21 cellular contexts compared by ENCODE assay signal in the genomic region with DNA sequence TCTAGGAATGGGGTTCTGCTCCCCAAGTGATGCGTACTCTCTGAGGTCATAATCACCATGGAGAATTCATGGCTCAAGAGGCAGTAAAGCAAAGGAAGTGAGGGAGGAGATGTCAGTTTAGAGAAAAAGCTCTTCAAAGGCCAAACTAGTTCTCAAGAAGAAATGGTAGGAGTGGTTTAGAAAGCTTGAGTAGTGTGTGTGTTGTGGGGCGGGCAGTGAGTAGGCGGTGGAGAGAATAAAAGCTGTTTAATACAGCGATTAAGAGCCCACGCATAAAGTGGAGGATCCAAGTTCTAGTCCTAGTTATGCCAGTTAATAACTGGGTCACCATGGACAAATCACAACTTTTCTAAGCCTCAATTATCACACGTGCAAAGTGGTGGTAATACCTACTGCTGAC. TPM values are rescaled to one million over a fixed set of nuclear protein-coding genes. Genes with fewer than 3 reads are reported as not detected.
DNase-seq lines count a peak whose midpoint lies in the region; ATAC-seq, FAIRE-seq and TF ChIP-seq lines count a peak whose summit lies in the region.
"Had no signal": no experiment of that assay in that cellular context is flagged by ENCODE, and none has a peak within 500 bp of the region (broad histone marks: within the 10 kb centered on the region; RNA-seq: fewer than 3 reads in every experiment).

No MANE protein-coding gene starts in this region.

- TF ChIP-seq CTCF in HEK293 (tag by site-specific recombination; IDR thresholded peaks at IDR 0.05) (no peak), H1 (IDR thresholded peaks at IDR 0.05; ENCODE audit: control extremely low read depth in 1 of 3, insufficient read depth in 1 of 3, low read depth in 1 of 3, low read length in 3 of 3) (no peak), neural crest cell (conservative IDR thresholded peaks at IDR 0.05) (no peak), upper lobe of right lung (IDR thresholded peaks at IDR 0.05) (no peak), mucosa of descending colon (IDR thresholded peaks at IDR 0.05) (no peak)

- CTCF ChIA-PET in HEK293 (lab: Yijun Ruan, JAX), result interaction anchor here (1.0 to 1.1 kb wide), 2 partner anchors 310 to 485 kb away, joined by 3 to 4 read pairs; no protein-coding TSS in a partner anchor
- CTCF ChIA-PET in H1 (lab: Charles Lee; ENCODE audit: partially characterized antibody), result interaction anchor here (1.0 to 1.3 kb wide), 2 partner anchors 12 to 61 kb away, joined by 3 read pairs; no protein-coding TSS in a partner anchor

- POLR2A ChIA-PET in HEK293 (lab: Yijun Ruan, JAX), result interaction anchor here (0.6 kb wide), 1 partner anchor 160 kb away, joined by 4 read pairs; no protein-coding TSS in a partner anchor
- POLR2A ChIA-PET in H1 (lab: Charles Lee; ENCODE audit: partially characterized antibody), result no interaction called here

- no peak overlapping the region for H2BK15ac ChIP-seq in H1 (ENCODE audit: low read length)

- no peaks in the 10 kb centered on the region for H4K20me1 ChIP-seq in H1 (replicated peaks in 1 of 2; ENCODE audit: control insufficient read depth in 1 of 2, insufficient read depth in 2 of 2, low read length in 2 of 2)
- H4K20me1 ChIP-seq: BLaER1 had no signal

- H3K27me3 Mint-ChIP-seq in neural crest cell (ENCODE audit: low read depth), result no peaks in the 10 kb centered on the region
- peaks cover 19% of the 10 kb centered on the region for H3K27me3 Mint-ChIP-seq in activated T-helper 17 cell treated with anti-CD3 and anti-CD28 coated beads, Interleukin-2, amount 50 U/mL, for 72 hours

- H3K36me3 Mint-ChIP-seq in neural crest cell (ENCODE audit: low read depth), result peaks cover 16% of the 10 kb centered on the region
- no peaks in the 10 kb centered on the region for H3K36me3 Mint-ChIP-seq in activated T-helper 17 cell treated with anti-CD3 and anti-CD28 coated beads, Interleukin-2, amount 50 U/mL, for 72 hours (ENCODE audit: low read depth)
- H3K36me3 Mint-ChIP-seq: CD4-positive, CD25-positive, alpha-beta regulatory T cell; CD8-positive, alpha-beta T cell had no signal

- peak; percentile 45 for ATAC-seq in upper lobe of right lung
- ATAC-seq in mucosa of descending colon, result no peak
- ATAC-seq in activated T-helper 17 cell treated with anti-CD3 and anti-CD28 coated beads, Interleukin-2, amount 50 U/mL, for 72 hours (replicated peaks), result no peak
- ATAC-seq: A549; CD8-positive, alpha-beta T cell had no signal

- H3K4me3 ChIP-seq in HEK293 (ENCODE audit: low read depth, low read length), result no peak overlapping the region
- H3K4me3 ChIP-seq in H1 (ENCODE audit: extremely low read depth in 1 of 4, insufficient read depth in 2 of 4, low read depth in 3 of 4, low read length in 4 of 4), result no peak overlapping the region
- H3K4me3 ChIP-seq in upper lobe of right lung, result no peak overlapping the region
- no peak overlapping the region for H3K4me3 ChIP-seq in mucosa of descending colon
- H3K4me3 ChIP-seq: A549, BLaER1 had no signal

- H3K27ac Mint-ChIP-seq in neural crest cell (ENCODE audit: unreplicated experiment), result peak overlapping the region; percentile 12
- no peak overlapping the region for H3K27ac Mint-ChIP-seq in activated T-helper 17 cell treated with anti-CD3 and anti-CD28 coated beads, Interleukin-2, amount 50 U/mL, for 72 hours
- H3K27ac Mint-ChIP-seq: CD4-positive, CD25-positive, alpha-beta regulatory T cell; CD8-positive, alpha-beta T cell had no signal

- no peak for TF ChIP-seq EP300 in H1 (IDR thresholded peaks at IDR 0.05; ENCODE audit: borderline replicate concordance in 1 of 2, low read depth in 2 of 2, low read length in 2 of 2)

- no peak overlapping the region for H4K5ac ChIP-seq in H1 (ENCODE audit: insufficient read length, low read depth, low read length)

- H2BK120ac ChIP-seq in H1 (replicated peaks; ENCODE audit: low read depth, low read length), result no peak overlapping the region

- H3K79me2 ChIP-seq in H1 (ENCODE audit: control insufficient read depth in 1 of 2, insufficient read depth in 2 of 2, low read length in 2 of 2), result no peaks in the 10 kb centered on the region

- peak; percentile 19 for FAIRE-seq in H1 (lab: Jason Lieb, UNC)
- FAIRE-seq: A549, G401.6, GM12892 had no signal

- no peak for TF ChIP-seq POLR2A in H1 (IDR thresholded peaks at IDR 0.05; ENCODE audit: control extremely low read depth in 1 of 2, low read depth in 2 of 2, low read length in 2 of 2)

- H3K9me3 ChIP-seq in HEK293 (ENCODE audit: control insufficient read depth, insufficient read depth, low read depth, low read length), result no peaks in the 10 kb centered on the region
- no peaks in the 10 kb centered on the region for H3K9me3 ChIP-seq in H1 (ENCODE audit: insufficient read depth in 2 of 2, low read depth in 1 of 2, low read length in 1 of 2)
- H3K9me3 ChIP-seq in upper lobe of right lung, result no peaks in the 10 kb centered on the region
- no peaks in the 10 kb centered on the region for H3K9me3 ChIP-seq in mucosa of descending colon
- H3K9me3 ChIP-seq: A549, BLaER1, Caco-2 had no signal

- H4K91ac ChIP-seq in H1 (replicated peaks; ENCODE audit: insufficient read length, low read length), result no peak overlapping the region

- H3K4me1 ChIP-seq in HEK293 (ENCODE audit: control insufficient read depth, insufficient read depth, low read length), result no peaks in the 10 kb centered on the region
- H3K4me1 ChIP-seq in H1 (replicated peaks in 1 of 4; ENCODE audit: control insufficient read depth in 3 of 4, insufficient read depth in 4 of 4, low read length in 3 of 4), result no peaks in the 10 kb centered on the region
- no peaks in the 10 kb centered on the region for H3K4me1 ChIP-seq in upper lobe of right lung
- H3K4me1 ChIP-seq in mucosa of descending colon (ENCODE audit: low read depth), result no peaks in the 10 kb centered on the region
- H3K4me1 ChIP-seq: A549, BLaER1, Caco-2 had no signal

- H3K4me3 Mint-ChIP-seq in neural crest cell, result no peak overlapping the region
- no peak overlapping the region for H3K4me3 Mint-ChIP-seq in activated T-helper 17 cell treated with anti-CD3 and anti-CD28 coated beads, Interleukin-2, amount 50 U/mL, for 72 hours
- H3K4me3 Mint-ChIP-seq: CD8-positive, alpha-beta T cell had no signal

- intact Hi-C loops in upper lobe of right lung (cut with DNase I), result loop anchor here (10.0 kb wide), 1 partner anchor 56 kb away; a partner anchor contains a TSS
- intact Hi-C loops in mucosa of descending colon (cut with DNase I, micrococcal nuclease), result no loop called here

- H2BK5ac ChIP-seq in H1 (ENCODE audit: low read depth, low read length), result no peak overlapping the region

- no peak overlapping the region for H3K4me2 ChIP-seq in H1 (ENCODE audit: insufficient read depth in 1 of 2, low read depth in 2 of 2, low read length in 2 of 2)
- H3K4me2 ChIP-seq: A549, BLaER1 had no signal

- H2AFZ ChIP-seq in H1 (ENCODE audit: low read length), result no peak overlapping the region

- H3K14ac ChIP-seq in H1 (ENCODE audit: insufficient read length), result no peak overlapping the region

- no peak overlapping the region for H3K23ac ChIP-seq in H1 (ENCODE audit: insufficient read length)

- H2AK5ac ChIP-seq in H1 (ENCODE audit: low read depth, low read length), result no peak overlapping the region

- no peaks in the 10 kb centered on the region for H3K4me1 Mint-ChIP-seq in neural crest cell
- no peaks in the 10 kb centered on the region for H3K4me1 Mint-ChIP-seq in activated T-helper 17 cell treated with anti-CD3 and anti-CD28 coated beads, Interleukin-2, amount 50 U/mL, for 72 hours
- H3K4me1 Mint-ChIP-seq: CD4-positive, CD25-positive, alpha-beta regulatory T cell had no signal

- H3K27ac ChIP-seq in HEK293 (ENCODE audit: extremely low read depth, low read depth, low read length) (no peak overlapping the region), H1 (ENCODE audit: low read depth, low read length) (no peak overlapping the region), upper lobe of right lung (no peak overlapping the region)
- H3K27ac ChIP-seq: A549, BLaER1, C4-2B had no signal

- 90% methylated on average over 6 of the region's 6 CpGs; no CpG with 5 or more reads in 1 of the 2 experiments for WGBS in H1 (ENCODE audit: extremely low coverage in 1 of 2, insufficient coverage in 1 of 2, insufficient read length in 1 of 2, insufficient replicate concordance in 2 of 2, low coverage in 1 of 2, low lambda C conversion rate in 2 of 2, missing lambda C conversion rate in 1 of 2), 2 experiments

- no peak for TF ChIP-seq RAD21 in H1 (IDR thresholded peaks at IDR 0.05 in 1 of 2, conservative IDR thresholded peaks at IDR 0.05 in 1 of 2; ENCODE audit: low read depth in 2 of 2, low read length in 2 of 2)

- no peak overlapping the region for H3K18ac ChIP-seq in H1 (ENCODE audit: extremely low read depth, low read length)

- H3K36me3 ChIP-seq in HEK293 (ENCODE audit: control insufficient read depth in 2 of 2, insufficient read depth in 1 of 2, low read length in 2 of 2) (peaks cover 0 to 17% of the 10 kb centered on the region in 2 experiments; a peak in 1 of 3 replicates), H1 (ENCODE audit: control insufficient read depth in 2 of 4, insufficient read depth in 4 of 4, low read length in 3 of 4) (peaks cover 0 to 19% (median 5%) of the 10 kb centered on the region in 4 experiments; a peak in 4 of 8 replicates), upper lobe of right lung (peaks cover 77% of the 10 kb centered on the region), mucosa of descending colon (ENCODE audit: low read depth) (no peaks in the 10 kb centered on the region)
- H3K36me3 ChIP-seq: BLaER1 had no signal

- H3K9ac ChIP-seq in H1 (replicated peaks in 1 of 4; ENCODE audit: extremely low read depth in 1 of 4, low read depth in 3 of 4, low read length in 3 of 4), result no peak overlapping the region
- H3K9ac ChIP-seq: BLaER1 had no signal

- no peak overlapping the region for H3K4ac ChIP-seq in H1 (replicated peaks; ENCODE audit: insufficient read length, low read depth, low read length)

- no peaks in the 10 kb centered on the region for H3K79me1 ChIP-seq in H1 (ENCODE audit: low read depth, low read length)

- DNase-seq in H1 (ENCODE audit: low read depth in 1 of 2, low spot score in 2 of 2), result no peak
- no peak for DNase-seq in neural crest cell (ENCODE audit: low read depth, low spot score)
- no peak for DNase-seq in upper lobe of right lung
- DNase-seq in mucosa of descending colon, result no peak
- DNase-seq in cerebellar cortex (ENCODE audit: low spot score), result no peak
- DNase-seq: 8988T; Caco-2; CD4-positive, CD25-positive, alpha-beta regulatory T cell; CD8-positive, alpha-beta T cell; DMS153; DND-41; GOT3; H7; HCEC 1CT had no signal

- no peak overlapping the region for H2BK12ac ChIP-seq in H1 (ENCODE audit: low read depth, low read length)

- H3K56ac ChIP-seq in H1 (replicated peaks; ENCODE audit: insufficient read length, low read depth, low read length), result no peak overlapping the region

- no peaks in the 10 kb centered on the region for H3K27me3 ChIP-seq in H1 (replicated peaks in 1 of 4; ENCODE audit: control insufficient read depth in 3 of 4, extremely low read depth in 1 of 4, insufficient read depth in 3 of 4, low read length in 3 of 4)
- no peaks in the 10 kb centered on the region for H3K27me3 ChIP-seq in upper lobe of right lung
- H3K27me3 ChIP-seq: BLaER1 had no signal

- H3K23me2 ChIP-seq in H1 (ENCODE audit: low read depth, low read length), result no peaks in the 10 kb centered on the region

- no peak overlapping the region for H4K8ac ChIP-seq in H1 (ENCODE audit: extremely low read depth, insufficient read depth, low read length)

- no peaks in the 10 kb centered on the region for H3K9me3 Mint-ChIP-seq in neural crest cell
- H3K9me3 Mint-ChIP-seq in activated T-helper 17 cell treated with anti-CD3 and anti-CD28 coated beads, Interleukin-2, amount 50 U/mL, for 72 hours, result no peaks in the 10 kb centered on the region
- H3K9me3 Mint-ChIP-seq: CD4-positive, CD25-positive, alpha-beta regulatory T cell; CD8-positive, alpha-beta T cell had no signal

- no peak overlapping the region for H2BK20ac ChIP-seq in H1 (ENCODE audit: low read length)

RNA-seq across cellular contexts. Expression of a gene that starts 55.6 kb away (rescaled TPM):
- total RNA-seq in H1 (2021; fragmentation: NEBNext Ultra II Directional; extraction: Animal tissue kit (Norgen Biotek cat#: 25700)), result 16.1 and 18.0 TPM in 2 replicates
- 6.5 and 8.2 TPM in 2 replicates for polyA plus RNA-seq in H1 (2011; rRNA removed)
- polyA plus RNA-seq in H1 (2011; cell fraction: cytosol; rRNA removed), result 5.0 TPM
- polyA plus RNA-seq in H1 (2011; cell fraction: nucleus; rRNA removed), result 13.3 TPM
- polyA plus RNA-seq in H1 (2012, experiment 1 of 2), result 6.5 to 9.1 TPM (median 8.5 TPM) in 4 replicates
- 2.3 TPM for polyA plus RNA-seq in H1 (2012, experiment 2 of 2)
- polyA plus RNA-seq in H1 (2013, experiment 1 of 2), result 6.6 TPM
- polyA plus RNA-seq in H1 (2013, experiment 2 of 2), result 5.9 TPM
- 8.5 and 8.9 TPM in 2 replicates for polyA minus RNA-seq in H1 (2011; rRNA and poly(A)+ RNA removed)
- 7.5 TPM for polyA minus RNA-seq in H1 (2011; cell fraction: cytosol; rRNA and poly(A)+ RNA removed)
- polyA minus RNA-seq in H1 (2011; cell fraction: nucleus; rRNA and poly(A)+ RNA removed), result 11.6 TPM
- 21.9 and 25.3 TPM in 2 replicates for total RNA-seq in neural crest cell
- total RNA-seq in upper lobe of right lung, result 70.6 TPM
- 10 to 100 TPM; 37.0 to 51.8 (median 44.7) TPM for total RNA-seq in mucosa of descending colon
- not detected for total RNA-seq in activated T-helper 17 cell treated with anti-CD3 and anti-CD28 coated beads, Interleukin-2, amount 50 U/mL, for 72 hours
- total RNA-seq: CD4-positive, CD25-positive, alpha-beta regulatory T cell; CD8-positive, alpha-beta T cell had no signal
- polyA plus RNA-seq: CD4-positive, CD25-positive, alpha-beta regulatory T cell had no signal

Comparison
In these comparisons a context has a peak if more than half of its experiments do, and no peak if none do; other contexts are left out.
1. RNA of a gene that starts 55.6 kb away (total RNA-seq): 70.6 TPM in upper lobe of right lung (single experiment), 37.0 to 51.8 TPM in mucosa of descending colon, 21.9 to 25.3 TPM in neural crest cell and 16.1 to 18.0 TPM in H1; not detected in activated T-helper 17 cell treated with anti-CD3 and anti-CD28 coated beads, Interleukin-2, amount 50 U/mL, for 72 hours; every median in the first group is over 10 times any median in the second.